In the genomic region with DNA sequence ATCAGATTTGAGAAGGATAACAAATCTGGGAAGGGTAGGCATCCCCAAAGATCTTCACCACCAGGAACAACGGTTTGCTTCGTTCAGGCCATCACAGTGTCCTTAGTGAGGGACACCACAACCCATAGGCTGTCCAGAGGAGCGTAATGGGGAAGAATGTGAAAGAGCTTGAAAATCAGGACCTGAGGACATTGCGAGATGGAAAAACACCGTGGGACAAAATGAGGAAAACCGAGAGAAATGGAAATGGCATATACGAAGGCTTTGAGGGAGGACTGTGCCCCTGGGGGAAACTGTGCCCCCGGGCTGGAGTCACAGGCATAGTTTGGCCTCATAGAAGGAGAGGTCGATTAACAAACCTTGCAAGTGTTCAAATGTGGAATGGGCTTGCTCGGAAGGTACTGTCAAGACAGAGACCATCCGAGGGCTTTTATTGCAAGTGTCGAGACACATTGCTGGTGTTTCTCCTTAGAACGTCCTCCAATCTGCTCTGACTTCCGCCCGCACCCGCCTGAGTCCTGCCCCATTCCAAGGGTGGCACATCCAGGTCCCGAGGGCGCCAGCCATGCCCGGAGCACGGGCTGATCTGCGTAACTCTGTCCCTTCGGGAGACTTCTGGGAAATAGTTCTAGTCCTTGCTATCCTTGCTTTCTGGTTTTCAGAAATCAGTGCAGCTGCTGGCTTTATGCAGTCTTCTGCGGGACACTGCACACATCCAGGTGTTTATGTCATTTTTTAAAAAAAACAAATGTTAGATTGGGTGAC, we compare ENCODE assay signal across 8 cellular contexts. TPM values are rescaled to one million over a fixed set of nuclear protein-coding genes. Genes with fewer than 3 reads are reported as not detected.
DNase-seq lines count a peak whose midpoint lies in the region; ATAC-seq and TF ChIP-seq lines count a peak whose summit lies in the region.

No MANE protein-coding gene starts in this region.

- H3K4me1 ChIP-seq in skeletal muscle satellite cell (ENCODE audit: control insufficient read depth, insufficient read depth, low read length), result peaks cover 8% of the 10 kb centered on the region

- H3K4me3 ChIP-seq in brain microvascular endothelial cell (ENCODE audit: low read depth, low read length), result peak overlapping the region; percentile 69
- peak overlapping the region; percentile 85; the same call in 1 of the 2 replicates for H3K4me3 ChIP-seq in iPS-18c (ENCODE audit: insufficient read depth, low read depth, low read length)
- H3K4me3 ChIP-seq in skeletal muscle satellite cell (ENCODE audit: low read length), result peak overlapping the region; percentile 92

- H3K4me2 ChIP-seq in skeletal muscle satellite cell (ENCODE audit: low read length), result peak overlapping the region; percentile 82

- H3K27me3 ChIP-seq in brain microvascular endothelial cell (replicated peaks) (no peaks in the 10 kb centered on the region), skeletal muscle satellite cell (ENCODE audit: control insufficient read depth, insufficient read depth, low read length) (no peaks in the 10 kb centered on the region)

- no peak for TF ChIP-seq CTCF in brain microvascular endothelial cell (IDR thresholded peaks at IDR 0.05; ENCODE audit: low read depth, low read length, missing control alignments)

- DNase-seq in AG08395 (ENCODE audit: low spot score) (peak; percentile 51), brain microvascular endothelial cell (peak; percentile 11), KBM-7 (no peak)

- H3K9me3 ChIP-seq in iPS-18c (ENCODE audit: control insufficient read depth, insufficient read depth, low read length), result no peaks in the 10 kb centered on the region
- H3K9me3 ChIP-seq in skeletal muscle satellite cell (replicated peaks; ENCODE audit: low read length), result no peaks in the 10 kb centered on the region

- peak overlapping the region; percentile 53 for H3K27ac ChIP-seq in brain microvascular endothelial cell

- ATAC-seq in GM18867 (IDR thresholded peaks at IDR 0.05; ENCODE audit: unreplicated experiment) (peak; percentile 9), HG03457 (IDR thresholded peaks at IDR 0.05; ENCODE audit: unreplicated experiment) (peak; percentile 22), SK-N-SH treated with all-trans-retinoic acid at 6 μM for 48 hours (peak; percentile 62)

- H3K9ac ChIP-seq in skeletal muscle satellite cell (ENCODE audit: low read depth, low read length), result peak overlapping the region; percentile 85

- in situ Hi-C loops in brain microvascular endothelial cell (cut with HindIII; ENCODE audit: low pct_ligation_motif_present, low sequenced_read_pairs), result no loop called here
- in situ Hi-C loops in KBM-7 (cut with MboI; ENCODE audit: low pct_unique_long_range_greater_than_20kb, low sequenced_read_pairs), result no loop called here

- H3K36me3 ChIP-seq in brain microvascular endothelial cell (replicated peaks) (no peaks in the 10 kb centered on the region), skeletal muscle satellite cell (ENCODE audit: insufficient read depth, low read length) (no peaks in the 10 kb centered on the region)

TF ChIP-seq in SK-N-SH treated with all-trans-retinoic acid at 6 μM for 48 hours, 23 proteins besides CTCF, POLR2A, EP300 and RAD21:
- no peak for TF ChIP-seq TOX (CRISPR knock-in tag; IDR thresholded peaks at IDR 0.05; ENCODE audit: borderline replicate concordance)
- TF ChIP-seq ISL1 (CRISPR knock-in tag; IDR thresholded peaks at IDR 0.05), result no peak
- TF ChIP-seq ZNF8 (CRISPR knock-in tag; IDR thresholded peaks at IDR 0.05), result no peak
- TF ChIP-seq, protein P1, sequence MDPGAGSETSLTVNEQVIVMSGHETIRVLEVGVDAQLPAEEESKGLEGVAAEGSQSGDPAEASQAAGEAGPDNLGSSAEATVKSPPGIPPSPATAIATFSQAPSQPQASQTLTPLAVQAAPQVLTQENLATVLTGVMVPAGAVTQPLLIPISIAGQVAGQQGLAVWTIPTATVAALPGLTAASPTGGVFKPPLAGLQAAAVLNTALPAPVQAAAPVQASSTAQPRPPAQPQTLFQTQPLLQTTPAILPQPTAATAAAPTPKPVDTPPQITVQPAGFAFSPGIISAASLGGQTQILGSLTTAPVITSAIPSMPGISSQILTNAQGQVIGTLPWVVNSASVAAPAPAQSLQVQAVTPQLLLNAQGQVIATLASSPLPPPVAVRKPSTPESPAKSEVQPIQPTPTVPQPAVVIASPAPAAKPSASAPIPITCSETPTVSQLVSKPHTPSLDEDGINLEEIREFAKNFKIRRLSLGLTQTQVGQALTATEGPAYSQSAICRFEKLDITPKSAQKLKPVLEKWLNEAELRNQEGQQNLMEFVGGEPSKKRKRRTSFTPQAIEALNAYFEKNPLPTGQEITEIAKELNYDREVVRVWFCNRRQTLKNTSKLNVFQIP (CRISPR knock-in tag; IDR thresholded peaks at IDR 0.05; ENCODE audit: borderline replicate concordance, low read depth), result no peak
- TF ChIP-seq, protein P2, sequence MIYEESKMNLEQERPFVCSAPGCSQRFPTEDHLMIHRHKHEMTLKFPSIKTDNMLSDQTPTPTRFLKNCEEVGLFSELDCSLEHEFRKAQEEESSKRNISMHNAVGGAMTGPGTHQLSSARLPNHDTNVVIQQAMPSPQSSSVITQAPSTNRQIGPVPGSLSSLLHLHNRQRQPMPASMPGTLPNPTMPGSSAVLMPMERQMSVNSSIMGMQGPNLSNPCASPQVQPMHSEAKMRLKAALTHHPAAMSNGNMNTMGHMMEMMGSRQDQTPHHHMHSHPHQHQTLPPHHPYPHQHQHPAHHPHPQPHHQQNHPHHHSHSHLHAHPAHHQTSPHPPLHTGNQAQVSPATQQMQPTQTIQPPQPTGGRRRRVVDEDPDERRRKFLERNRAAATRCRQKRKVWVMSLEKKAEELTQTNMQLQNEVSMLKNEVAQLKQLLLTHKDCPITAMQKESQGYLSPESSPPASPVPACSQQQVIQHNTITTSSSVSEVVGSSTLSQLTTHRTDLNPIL (CRISPR knock-in tag; IDR thresholded peaks at IDR 0.05; ENCODE audit: low read depth), result no peak
TF ChIP-seq in SK-N-SH treated with all-trans-retinoic acid at 6 μM for 48 hours: peak in this region for 0.

RNA-seq across cellular contexts. Expression of a gene that starts 0.9 kb away (rescaled TPM):
- 16.2 and 18.6 TPM in 2 replicates for total RNA-seq in skeletal muscle satellite cell (2012; rRNA removed)

RNA-seq across cellular contexts. Expression of a gene that starts 51.1 kb away (rescaled TPM):
- not detected in 2 replicates for total RNA-seq in skeletal muscle satellite cell (2012; rRNA removed)

Comparison
In these comparisons a context has a peak if more than half of its experiments do, and no peak if none do; other contexts are left out.
1. ATAC-seq: peak in every context shown above with its lines; median percentile 62 in SK-N-SH treated with all-trans-retinoic acid at 6 μM for 48 hours; 22 in HG03457; 9 in GM18867.